Comparison of ENCODE assay signal across 8 cellular contexts in genomic region chr6:31403283-31403989, GRCh38. TPM values are rescaled to one million over a fixed set of nuclear protein-coding genes. Genes with fewer than 3 reads are reported as not detected.
A peak's percentile ranks its signal among the peaks of the same experiment; 100 is the strongest.
DNase-seq lines count a peak whose midpoint lies in the region; ATAC-seq and TF ChIP-seq lines count a peak whose summit lies in the region.

MICA (plus strand) TSS chr6:31403595; CDS start chr6:31403633, 38 bp downstream.

- H3K36me3 ChIP-seq in hepatocyte (replicated peaks; ENCODE audit: insufficient read depth, low read depth), result no peaks in the 10 kb centered on the region
- no peaks in the 10 kb centered on the region for H3K36me3 ChIP-seq in uterus

- intact Hi-C loops in uterus (cut with DNase I; ENCODE audit: low total_unique reads), result no loop called here

- H3K27me3 Mint-ChIP-seq in T-helper 2 cell treated with Interferon-gamma antibody and Interleukin-4, amounts not matched to agents 5 μg/mL and 100 μg/mL, for 36 hours (ENCODE audit: low read depth), result peaks cover 14% of the 10 kb centered on the region

- DNase-seq in AG08395 (ENCODE audit: low spot score) (peak; percentile 94), HS-27A (ENCODE audit: low read depth) (peak; percentile 88), astrocyte of the cerebellum (ENCODE audit: low read depth) (peak; percentile 55), hepatocyte (ENCODE audit: low spot score) (peak; percentile 97), putamen (ENCODE audit: low spot score) (peak; percentile 66), uterus (peak; percentile 90)
- peak; percentile 73 for DNase-seq in T-helper 2 cell treated with Interferon-gamma antibody and Interleukin-4, amounts not matched to agents 5 μg/mL and 100 μg/mL, for 36 hours (ENCODE audit: low spot score)

- no peaks in the 10 kb centered on the region for H3K27me3 ChIP-seq in hepatocyte
- H3K27me3 ChIP-seq in uterus, result no peaks in the 10 kb centered on the region

- peak within 1 kb of the TSS; percentile 47 for H2AFZ ChIP-seq in hepatocyte

- whole genome bisulfite sequencing in hepatocyte (ENCODE audit: low lambda C conversion rate, missing lambda C conversion rate), result 1% methylated on average over 44 of the region's 54 CpGs

- H3K79me2 ChIP-seq in hepatocyte, result peaks cover 57% of the 10 kb centered on the region

- peaks cover 20% of the 10 kb centered on the region for H3K36me3 Mint-ChIP-seq in T-helper 2 cell treated with Interferon-gamma antibody and Interleukin-4, amounts not matched to agents 5 μg/mL and 100 μg/mL, for 36 hours (ENCODE audit: low read depth)

- peak; percentile 75 to 88 for TF ChIP-seq POLR2A in uterus (IDR thresholded peaks at IDR 0.05)

- H4K20me1 ChIP-seq in hepatocyte (ENCODE audit: insufficient read depth, poor library complexity, severe bottlenecking), result peaks cover 33% of the 10 kb centered on the region

- H3K4me1 ChIP-seq in hepatocyte (ENCODE audit: insufficient read depth), result peaks cover 22% of the 10 kb centered on the region
- H3K4me1 ChIP-seq in uterus, result peaks cover 3 to 10% of the 10 kb centered on the region in 2 donors

- in situ Hi-C loops in astrocyte of the cerebellum (cut with HindIII; ENCODE audit: low sequenced_read_pairs), result no loop called here

- H3K4me3 Mint-ChIP-seq in T-helper 2 cell treated with Interferon-gamma antibody and Interleukin-4, amounts not matched to agents 5 μg/mL and 100 μg/mL, for 36 hours, result peak within 1 kb of the TSS; percentile 86

- TF ChIP-seq CTCF in astrocyte of the cerebellum (IDR thresholded peaks at IDR 0.05; ENCODE audit: low read depth, low read length, missing control alignments) (no peak), hepatocyte (IDR thresholded peaks at IDR 0.05; ENCODE audit: poor library complexity) (no peak), uterus (IDR thresholded peaks at IDR 0.05) (peak in 2 of 4 experiments; percentile 14 to 37)

- no peaks in the 10 kb centered on the region for H3K9me3 Mint-ChIP-seq in T-helper 2 cell treated with Interferon-gamma antibody and Interleukin-4, amounts not matched to agents 5 μg/mL and 100 μg/mL, for 36 hours

- peaks cover 47% of the 10 kb centered on the region for H3K4me1 Mint-ChIP-seq in T-helper 2 cell treated with Interferon-gamma antibody and Interleukin-4, amounts not matched to agents 5 μg/mL and 100 μg/mL, for 36 hours (ENCODE audit: low read depth)

- no peaks in the 10 kb centered on the region for H3K9me3 ChIP-seq in hepatocyte (ENCODE audit: low read depth)
- no peaks in the 10 kb centered on the region for H3K9me3 ChIP-seq in uterus

- H3K27ac Mint-ChIP-seq in T-helper 2 cell treated with Interferon-gamma antibody and Interleukin-4, amounts not matched to agents 5 μg/mL and 100 μg/mL, for 36 hours, result peak within 1 kb of the TSS; percentile 73

- H3K27ac ChIP-seq in hepatocyte (peak within 1 kb of the TSS; percentile 98), uterus (peak within 1 kb of the TSS; percentile 96 to 99)

- no peaks in the 10 kb centered on the region for H3K9me2 ChIP-seq in hepatocyte (replicated peaks; ENCODE audit: insufficient read depth)

- H3K4me2 ChIP-seq in hepatocyte, result peak within 1 kb of the TSS; percentile 86

- H3K4me3 ChIP-seq in astrocyte of the cerebellum (ENCODE audit: low read depth, low read length), result peak within 1 kb of the TSS; percentile 75
- peak within 1 kb of the TSS; percentile 65 for H3K4me3 ChIP-seq in hepatocyte
- peak within 1 kb of the TSS; percentile 74 for H3K4me3 ChIP-seq in uterus

- ATAC-seq in GM19035 (IDR thresholded peaks at IDR 0.05; ENCODE audit: unreplicated experiment), result peak; percentile 56

RNA-seq across cellular contexts. Expression of gene MICA, which starts in this region (rescaled TPM):
- total RNA-seq in hepatocyte (32.6 and 36.0 TPM in 2 replicates), uterus (10 to 100 TPM in 3 of 4 donors, 1 to 10 TPM in 1; 9.1 to 31.7 (median 17.2) TPM)
- 41.9 and 43.8 TPM in 2 replicates for polyA plus RNA-seq in hepatocyte

Comparison
In these comparisons a context has a peak if more than half of its experiments do, and no peak if none do; other contexts are left out.
1. Peak in every context shown above with its lines: DNase-seq, ATAC-seq, H3K4me3 ChIP-seq and H3K27ac ChIP-seq.